ENCODE assay signal across 12 cellular contexts in the genomic region with DNA sequence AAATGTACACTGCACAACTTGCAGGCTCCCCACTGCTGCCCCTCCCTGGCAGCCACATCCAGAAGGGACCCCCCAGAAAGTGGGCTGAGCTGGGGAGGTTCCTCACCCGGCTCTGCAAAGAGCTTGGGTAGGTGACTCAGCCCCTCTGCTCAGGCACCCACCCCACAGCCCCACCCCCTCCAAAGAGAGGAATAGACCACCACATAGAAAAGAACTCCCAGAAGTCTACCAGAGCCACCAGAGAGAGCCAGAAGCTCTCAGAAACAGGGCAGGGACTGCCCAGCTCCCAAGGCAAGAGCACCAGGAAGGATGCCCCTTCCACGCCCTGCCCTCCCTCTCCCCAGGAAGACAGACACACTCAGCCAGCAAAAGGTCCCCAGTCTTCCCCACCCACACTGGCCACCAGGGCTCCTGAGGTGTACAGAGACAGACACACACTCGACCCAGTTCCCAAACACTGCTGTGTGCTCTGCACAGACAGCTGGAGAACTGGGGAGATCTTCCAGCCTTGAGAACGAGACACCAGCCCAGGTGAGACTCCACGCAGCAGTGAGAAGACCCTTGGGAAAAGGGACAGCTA. TPM values are rescaled to one million over a fixed set of nuclear protein-coding genes. Genes with fewer than 3 reads are reported as not detected.
A peak's percentile ranks its signal among the peaks of the same experiment; 100 is the strongest.
DNase-seq lines count a peak whose midpoint lies in the region; ATAC-seq and TF ChIP-seq lines count a peak whose summit lies in the region.
"Had no signal": no experiment of that assay in that cellular context is flagged by ENCODE, and none has a peak within 500 bp of the region (broad histone marks: within the 10 kb centered on the region; RNA-seq: fewer than 3 reads in every experiment).

No MANE protein-coding gene starts in this region.

- no peaks in the 10 kb centered on the region for H3K27me3 ChIP-seq in BLaER1 treated with 17β-estradiol and CSF1 and Interleukin-3, amounts not matched to agents 10 nM and 100 nM
- no peaks in the 10 kb centered on the region for H3K27me3 ChIP-seq in adrenal gland
- H3K27me3 ChIP-seq: neural progenitor cell had no signal

- peaks cover 0 to 32% (median 10%) of the 10 kb centered on the region in 11 experiments; a peak in 11 of 22 replicates for H3K36me3 ChIP-seq in BLaER1 treated with 17β-estradiol and CSF1 and Interleukin-3, amounts not matched to agents 10 nM and 100 nM
- H3K36me3 ChIP-seq in adrenal gland (replicated peaks in 1 of 2), result no peaks in the 10 kb centered on the region
- H3K36me3 ChIP-seq: neural progenitor cell had no signal

- H3K27me3 Mint-ChIP-seq in IgD-negative memory B cell, result peaks cover 1% of the 10 kb centered on the region
- no peaks in the 10 kb centered on the region for H3K27me3 Mint-ChIP-seq in natural killer cell treated with Interleukin-12 subunit alpha and Interleukin-12 subunit beta and Interleukin-15 and Interleukin-18, amount 100 ng/mL, for 72 hours

- H3K4me1 Mint-ChIP-seq in IgD-negative memory B cell, result peaks cover 17 to 48% (median 43%) of the 10 kb centered on the region in 3 donors
- peaks cover 57 to 68% of the 10 kb centered on the region in 2 donors for H3K4me1 Mint-ChIP-seq in natural killer cell treated with Interleukin-12 subunit alpha and Interleukin-12 subunit beta and Interleukin-15 and Interleukin-18, amount 100 ng/mL, for 72 hours (ENCODE audit: low read depth in 2 of 2)

- peak overlapping the region in 9 of 11 experiments; percentile 86 to 98 (median 90); a peak in 15 of 22 replicates for H3K27ac ChIP-seq in BLaER1 treated with 17β-estradiol and CSF1 and Interleukin-3, amounts not matched to agents 10 nM and 100 nM
- peak overlapping the region in 3 of 5 donors; percentile 84 to 94 (median 91) for H3K27ac ChIP-seq in adrenal gland
- H3K27ac ChIP-seq: neural progenitor cell had no signal

- H3K4me3 Mint-ChIP-seq in IgD-negative memory B cell, result peak overlapping the region; percentile 21 to 95 (median 92)
- H3K4me3 Mint-ChIP-seq in natural killer cell treated with Interleukin-12 subunit alpha and Interleukin-12 subunit beta and Interleukin-15 and Interleukin-18, amount 100 ng/mL, for 72 hours, result peak overlapping the region; percentile 78
- H3K4me3 Mint-ChIP-seq: neural progenitor cell had no signal

- no peak for TF ChIP-seq POLR2A in adrenal gland (IDR thresholded peaks at IDR 0.05)

- intact Hi-C loops in adrenal gland (cut with DNase I), result loop anchor here in 1 of 2 donors (10.0 kb wide), 1 partner anchor 66 kb away; no protein-coding TSS in a partner anchor

- DNase-seq in adrenal gland (no peak), islet precursor cell (no peak), NCI-H1105 treated with DMSO at 0.1 percent for 48 hours (lab: John Stamatoyannopoulos, UW) (no peak), HuH-7.5 (ENCODE audit: low spot score) (no peak), SIG-M5 (lab: John Stamatoyannopoulos, UW) (no peak)
- no peak for DNase-seq in natural killer cell treated with Interleukin-12 subunit alpha and Interleukin-12 subunit beta and Interleukin-15 and Interleukin-18, amount 100 ng/mL, for 72 hours (ENCODE audit: low spot score)
- DNase-seq: NCI-H345; stimulated activated CD4-positive, alpha-beta T cell treated with anti-CD3 and anti-CD28 coated beads, Interleukin-12 subunit alpha, Interleukin-12 subunit beta, amount 100 ng/mL, for 4 hours; T-helper 9 cell had no signal

- no peak for TF ChIP-seq CTCF in adrenal gland (IDR thresholded peaks at IDR 0.05)

- no peaks in the 10 kb centered on the region for H3K9me3 Mint-ChIP-seq in IgD-negative memory B cell
- H3K9me3 Mint-ChIP-seq in natural killer cell treated with Interleukin-12 subunit alpha and Interleukin-12 subunit beta and Interleukin-15 and Interleukin-18, amount 100 ng/mL, for 72 hours, result no peaks in the 10 kb centered on the region

- H4K20me1 ChIP-seq in BLaER1 treated with 17β-estradiol and CSF1 and Interleukin-3, amounts not matched to agents 10 nM and 100 nM, result peaks cover 0 to 97% (median 33%) of the 10 kb centered on the region in 11 experiments; a peak in 17 of 22 replicates

- 58 to 75% (median 70%) methylated on average over 3 to 5 of the region's 5 CpGs for WGBS in adrenal gland, 4 donors

- peak overlapping the region; percentile 95 to 99 (median 98) for H3K4me2 ChIP-seq in BLaER1 treated with 17β-estradiol and CSF1 and Interleukin-3, amounts not matched to agents 10 nM and 100 nM
- H3K4me2 ChIP-seq: neural progenitor cell had no signal

- H3K4me3 ChIP-seq in BLaER1 treated with 17β-estradiol and CSF1 and Interleukin-3, amounts not matched to agents 10 nM and 100 nM, result no peak overlapping the region
- no peak overlapping the region for H3K4me3 ChIP-seq in adrenal gland
- H3K4me3 ChIP-seq: neural progenitor cell had no signal

- peak overlapping the region; percentile 96 to 99 (median 98) for H3K27ac Mint-ChIP-seq in IgD-negative memory B cell
- H3K27ac Mint-ChIP-seq in natural killer cell treated with Interleukin-12 subunit alpha and Interleukin-12 subunit beta and Interleukin-15 and Interleukin-18, amount 100 ng/mL, for 72 hours, result peak overlapping the region; percentile 72 to 82

- no peak for ATAC-seq in natural killer cell treated with Interleukin-12 subunit alpha and Interleukin-12 subunit beta and Interleukin-15 and Interleukin-18, amount 100 ng/mL, for 72 hours

- H3K9me3 ChIP-seq in BLaER1 treated with 17β-estradiol and CSF1 and Interleukin-3, amounts not matched to agents 10 nM and 100 nM (replicated peaks in 1 of 11), result no peaks in the 10 kb centered on the region
- H3K9me3 ChIP-seq in adrenal gland (replicated peaks in 1 of 3), result no peaks in the 10 kb centered on the region

- H3K9ac ChIP-seq in BLaER1 treated with 17β-estradiol and CSF1 and Interleukin-3, amounts not matched to agents 10 nM and 100 nM, result peak overlapping the region in 9 of 11 experiments; percentile 11 to 91 (median 79); a peak in 16 of 22 replicates
- H3K9ac ChIP-seq: neural progenitor cell had no signal

- no peaks in the 10 kb centered on the region for H3K36me3 Mint-ChIP-seq in IgD-negative memory B cell
- H3K36me3 Mint-ChIP-seq in natural killer cell treated with Interleukin-12 subunit alpha and Interleukin-12 subunit beta and Interleukin-15 and Interleukin-18, amount 100 ng/mL, for 72 hours, result no peaks in the 10 kb centered on the region

- H3K4me1 ChIP-seq in BLaER1 treated with 17β-estradiol and CSF1 and Interleukin-3, amounts not matched to agents 10 nM and 100 nM, result peaks cover 72 to 96% (median 91%) of the 10 kb centered on the region in 10 experiments
- peaks cover 77 to 80% of the 10 kb centered on the region in 2 donors for H3K4me1 ChIP-seq in adrenal gland (replicated peaks in 1 of 2)

RNA-seq across cellular contexts. Expression of gene BIN1, which starts 28.2 kb away (rescaled TPM):
- polyA plus RNA-seq in IgD-negative memory B cell (175 TPM), adrenal gland (100 to 1,000 TPM in 1 of 3 donors, 10 to 100 TPM in 2; 80.3 to 113 (median 97.5) TPM)
- total RNA-seq in adrenal gland, result 100 to 1,000 TPM in 7 of 8 donors, 10 to 100 TPM in 1; 84.0 to 207 (median 134) TPM
- 10 to 100 TPM; 18.0 to 35.9 TPM for total RNA-seq in natural killer cell treated with Interleukin-12 subunit alpha and Interleukin-12 subunit beta and Interleukin-15 and Interleukin-18, amount 100 ng/mL, for 72 hours
